ENCODE assay signal across 8 cellular contexts in the genomic region with DNA sequence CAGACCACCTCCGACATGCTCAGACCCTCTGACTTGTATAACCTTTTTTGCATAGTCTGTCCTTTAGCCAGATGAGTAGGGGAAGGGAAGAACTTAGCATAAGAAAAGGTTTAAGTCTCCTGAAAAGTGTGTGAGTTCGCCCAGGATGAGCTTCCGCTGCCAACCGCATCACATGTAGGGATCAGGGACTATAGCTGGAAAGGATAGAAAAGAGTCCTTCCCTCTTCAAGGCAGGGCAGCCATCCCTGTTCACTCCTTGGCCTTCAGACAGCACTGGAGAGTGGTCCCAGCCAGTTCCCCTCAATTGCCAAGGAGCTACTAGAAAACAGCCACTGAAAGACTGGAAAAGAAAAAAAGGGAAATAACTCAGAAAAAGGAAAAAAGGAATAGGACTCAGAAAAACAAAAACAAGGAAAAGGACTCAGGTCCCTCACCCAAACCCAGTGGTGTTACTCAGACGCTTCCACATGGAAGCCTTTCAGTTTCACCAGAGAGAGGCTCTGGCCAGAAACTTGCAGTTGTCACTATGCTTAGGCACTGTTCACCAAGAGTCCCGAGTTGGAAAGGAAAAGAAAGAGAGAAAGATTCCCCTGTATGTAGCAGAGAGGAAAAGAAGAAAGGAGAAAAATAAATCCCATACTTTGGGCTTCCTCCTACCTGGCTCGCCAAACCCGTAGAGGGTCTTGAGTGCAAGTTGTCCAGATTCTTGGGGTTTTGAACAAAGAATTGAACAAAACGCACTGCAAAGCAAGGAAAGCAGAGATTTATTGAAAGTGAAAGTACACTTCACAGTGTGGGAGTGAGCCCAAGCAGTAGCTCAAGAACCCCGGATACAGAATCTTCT. TPM values are rescaled to one million over a fixed set of nuclear protein-coding genes. Genes with fewer than 3 reads are reported as not detected.
DNase-seq lines count a peak whose midpoint lies in the region; FAIRE-seq and TF ChIP-seq lines count a peak whose summit lies in the region.

No MANE protein-coding gene starts in this region.

- H3K23ac ChIP-seq in H1 (ENCODE audit: insufficient read length) = no peak overlapping the region

- H2AFZ ChIP-seq in Karpas-422 (ENCODE audit: low read length) = peak overlapping the region; percentile 14; the same call in 1 of the 2 replicates
- no peak overlapping the region for H2AFZ ChIP-seq in H1 (ENCODE audit: low read length)

- H3K79me1 ChIP-seq in H1 (ENCODE audit: low read depth, low read length) = no peaks in the 10 kb centered on the region

- 89% methylated on average over 10 of the region's 10 CpGs; no CpG with 5 or more reads in 1 of the 2 experiments for WGBS in H1 (ENCODE audit: extremely low coverage in 1 of 2, insufficient coverage in 1 of 2, insufficient read length in 1 of 2, insufficient replicate concordance in 2 of 2, low coverage in 1 of 2, low lambda C conversion rate in 2 of 2, missing lambda C conversion rate in 1 of 2), 2 experiments

- POLR2A ChIA-PET in H1 (lab: Charles Lee; ENCODE audit: partially characterized antibody) = no interaction called here

- no peak overlapping the region for H2AK5ac ChIP-seq in H1 (ENCODE audit: low read depth, low read length)

- H3K79me2 ChIP-seq in Karpas-422 (ENCODE audit: low read length) = peaks cover 3% of the 10 kb centered on the region
- H3K79me2 ChIP-seq in H1 (ENCODE audit: control insufficient read depth in 1 of 2, insufficient read depth in 2 of 2, low read length in 2 of 2) = no peaks in the 10 kb centered on the region

- CTCF ChIA-PET in H1 (lab: Charles Lee; ENCODE audit: partially characterized antibody) = interaction anchor here (0.6 to 1.2 kb wide), 3 partner anchors 10 to 60 kb away, joined by 3 read pairs; no protein-coding TSS in a partner anchor

- no peak overlapping the region for H3K56ac ChIP-seq in H1 (replicated peaks; ENCODE audit: insufficient read length, low read depth, low read length)

- no peaks in the 10 kb centered on the region for H3K27me3 ChIP-seq in Karpas-422 (ENCODE audit: low read length)
- no peaks in the 10 kb centered on the region for H3K27me3 ChIP-seq in H1 (replicated peaks in 1 of 4; ENCODE audit: control insufficient read depth in 3 of 4, extremely low read depth in 1 of 4, insufficient read depth in 3 of 4, low read length in 3 of 4)

- H3K27ac ChIP-seq in Karpas-422 (ENCODE audit: low read length) (peak overlapping the region; percentile 51), H1 (ENCODE audit: low read depth, low read length) (no peak overlapping the region), skin epidermis (peak overlapping the region in 20 of 21 experiments; percentile 4 to 92 (median 66))

- H2BK120ac ChIP-seq in H1 (replicated peaks; ENCODE audit: low read depth, low read length) = no peak overlapping the region

- in situ Hi-C loops in G401 (cut with HindIII; ENCODE audit: low sequenced_read_pairs) = no loop called here

- H4K20me1 ChIP-seq in Karpas-422 (ENCODE audit: insufficient read depth, low read depth, low read length) (no peaks in the 10 kb centered on the region), H1 (replicated peaks in 1 of 2; ENCODE audit: control insufficient read depth in 1 of 2, insufficient read depth in 2 of 2, low read length in 2 of 2) (no peaks in the 10 kb centered on the region)

- H4K8ac ChIP-seq in H1 (ENCODE audit: extremely low read depth, insufficient read depth, low read length) = no peak overlapping the region

- H3K23me2 ChIP-seq in H1 (ENCODE audit: low read depth, low read length) = peaks cover 7% of the 10 kb centered on the region

- no peak overlapping the region for H2BK12ac ChIP-seq in H1 (ENCODE audit: low read depth, low read length)

- H3K4me1 ChIP-seq in ES-I3 (ENCODE audit: insufficient read depth, low read length) (peaks cover 10% of the 10 kb centered on the region; the same call in 1 of the 2 replicates), Karpas-422 (ENCODE audit: low read length) (peaks cover 40% of the 10 kb centered on the region), H1 (replicated peaks in 1 of 4; ENCODE audit: control insufficient read depth in 3 of 4, insufficient read depth in 4 of 4, low read length in 3 of 4) (peaks cover 0 to 5% (median 0%) of the 10 kb centered on the region in 4 experiments; a peak in 2 of 7 replicates)

- H3K18ac ChIP-seq in H1 (ENCODE audit: extremely low read depth, low read length) = no peak overlapping the region

- H3K36me3 ChIP-seq in ES-I3 (ENCODE audit: insufficient read depth, low read length) (no peaks in the 10 kb centered on the region), Karpas-422 (ENCODE audit: insufficient read depth, low read length) (no peaks in the 10 kb centered on the region), H1 (ENCODE audit: control insufficient read depth in 2 of 4, insufficient read depth in 4 of 4, low read length in 3 of 4) (no peaks in the 10 kb centered on the region)

- H3K4me3 ChIP-seq in Karpas-422 (ENCODE audit: low read length) (peak overlapping the region; percentile 53), H1 (ENCODE audit: extremely low read depth in 1 of 4, insufficient read depth in 2 of 4, low read depth in 3 of 4, low read length in 4 of 4) (no peak overlapping the region), skin epidermis (peak overlapping the region; percentile 21 to 41 (median 32))

- no peak for TF ChIP-seq POLR2A in H1 (IDR thresholded peaks at IDR 0.05; ENCODE audit: control extremely low read depth in 1 of 2, low read depth in 2 of 2, low read length in 2 of 2)

- no peak for TF ChIP-seq EP300 in H1 (IDR thresholded peaks at IDR 0.05; ENCODE audit: borderline replicate concordance in 1 of 2, low read depth in 2 of 2, low read length in 2 of 2)

- no peak for DNase-seq in Karpas-422
- no peak for DNase-seq in H1 (ENCODE audit: low read depth in 1 of 2, low spot score in 2 of 2)
- DNase-seq in KG1 (lab: John Stamatoyannopoulos, UW) = no peak
- no peak for DNase-seq in dermis blood vessel endothelial cell
- no peak for DNase-seq in COLO668 (lab: John Stamatoyannopoulos, UW; ENCODE audit: unreplicated experiment)
- DNase-seq in G401 (ENCODE audit: low spot score) = no peak

- TF ChIP-seq CTCF in H1 (IDR thresholded peaks at IDR 0.05; ENCODE audit: control extremely low read depth in 1 of 3, insufficient read depth in 1 of 3, low read depth in 1 of 3, low read length in 3 of 3) = no peak

- no peak overlapping the region for H2BK5ac ChIP-seq in H1 (ENCODE audit: low read depth, low read length)

- no peak overlapping the region for H2BK15ac ChIP-seq in H1 (ENCODE audit: low read length)

- FAIRE-seq in H1 (lab: Jason Lieb, UNC) = no peak

- no peak overlapping the region for H3K4ac ChIP-seq in H1 (replicated peaks; ENCODE audit: insufficient read length, low read depth, low read length)

- no peak overlapping the region for H3K14ac ChIP-seq in H1 (ENCODE audit: insufficient read length)

- H4K91ac ChIP-seq in H1 (replicated peaks; ENCODE audit: insufficient read length, low read length) = no peak overlapping the region

- no peak overlapping the region for H2BK20ac ChIP-seq in H1 (ENCODE audit: low read length)

- H3K4me2 ChIP-seq in Karpas-422 (ENCODE audit: low read depth, low read length, poor library complexity, severe bottlenecking) (peak overlapping the region; percentile 50), H1 (ENCODE audit: insufficient read depth in 1 of 2, low read depth in 2 of 2, low read length in 2 of 2) (no peak overlapping the region)

- H3K9me3 ChIP-seq in ES-I3 (ENCODE audit: control insufficient read depth, insufficient read depth, low read length) = no peaks in the 10 kb centered on the region
- H3K9me3 ChIP-seq in Karpas-422 (ENCODE audit: low read length) = no peaks in the 10 kb centered on the region
- H3K9me3 ChIP-seq in H1 (ENCODE audit: insufficient read depth in 2 of 2, low read depth in 1 of 2, low read length in 1 of 2) = no peaks in the 10 kb centered on the region; a peak in 1 of 4 replicates

- H3K9me2 ChIP-seq in Karpas-422 (replicated peaks; ENCODE audit: insufficient read depth, low read length) = no peaks in the 10 kb centered on the region

- no peak overlapping the region for H4K5ac ChIP-seq in H1 (ENCODE audit: insufficient read length, low read depth, low read length)

- no peak for TF ChIP-seq RAD21 in H1 (IDR thresholded peaks at IDR 0.05 in 1 of 2, conservative IDR thresholded peaks at IDR 0.05 in 1 of 2; ENCODE audit: low read depth in 2 of 2, low read length in 2 of 2)

- peak overlapping the region; percentile 13; the same call in 1 of the 2 replicates for H3K9ac ChIP-seq in ES-I3 (ENCODE audit: low read depth, low read length)
- peak overlapping the region; percentile 40 for H3K9ac ChIP-seq in Karpas-422 (ENCODE audit: low read length)
- H3K9ac ChIP-seq in H1 (replicated peaks in 1 of 4; ENCODE audit: extremely low read depth in 1 of 4, low read depth in 3 of 4, low read length in 3 of 4) = no peak overlapping the region

TF ChIP-seq in H1, 55 proteins besides CTCF, POLR2A, EP300 and RAD21:
- TF ChIP-seq SUZ12 (IDR thresholded peaks at IDR 0.05; ENCODE audit: low read length) (no peak), CHD2 (IDR thresholded peaks at IDR 0.05; ENCODE audit: low read length) (peak; percentile 61; the same call in 1 of the 2 replicates), NANOG (IDR thresholded peaks at IDR 0.05; ENCODE audit: insufficient read depth, low read depth, low read length, poor library complexity, severe bottlenecking) (no peak), EGR1 (IDR thresholded peaks at IDR 0.05; ENCODE audit: borderline replicate concordance, low read depth, low read length) (no peak), TBP (IDR thresholded peaks at IDR 0.05; ENCODE audit: low read depth, low read length) (no peak)

RNA-seq across cellular contexts. Expression of a gene that starts 5.6 kb away (rescaled TPM):
- 68.2 and 134 TPM in 2 replicates for total RNA-seq in Karpas-422 (2014; rRNA removed; shearing (Covaris generic); ENCODE audit: low replicate concordance)
- total RNA-seq in H1 (2021; fragmentation: NEBNext Ultra II Directional; extraction: Animal tissue kit (Norgen Biotek cat#: 25700)) = 93.3 and 101 TPM in 2 replicates
- 40.0 and 68.0 TPM in 2 replicates for polyA plus RNA-seq in H1 (2011; rRNA removed)
- polyA plus RNA-seq in H1 (2011; cell fraction: cytosol; rRNA removed) = 60.8 TPM
- polyA plus RNA-seq in H1 (2011; cell fraction: nucleus; rRNA removed) = 25.9 TPM
- polyA plus RNA-seq in H1 (2012, experiment 1 of 2) = 48.5 to 83.5 TPM (median 57.8 TPM) in 4 replicates
- polyA plus RNA-seq in H1 (2012, experiment 2 of 2) = 15.0 TPM
- 163 TPM for polyA plus RNA-seq in H1 (2013, experiment 1 of 2)
- 155 TPM for polyA plus RNA-seq in H1 (2013, experiment 2 of 2)
- polyA minus RNA-seq in H1 (2011; rRNA and poly(A)+ RNA removed) = 79.9 and 109 TPM in 2 replicates
- 59.3 TPM for polyA minus RNA-seq in H1 (2011; cell fraction: cytosol; rRNA and poly(A)+ RNA removed)
- 44.9 TPM for polyA minus RNA-seq in H1 (2011; cell fraction: nucleus; rRNA and poly(A)+ RNA removed)
- total RNA-seq in dermis blood vessel endothelial cell = 153 and 165 TPM in 2 replicates
- total RNA-seq in G401 (2014; rRNA removed; shearing (Covaris generic)) = 88.6 and 121 TPM in 2 replicates

Comparison
In these comparisons a context has a peak if more than half of its experiments do, and no peak if none do; other contexts are left out.
1. H3K9ac ChIP-seq: peak in ES-I3 (single experiment) and Karpas-422 (single experiment); none in H1 (0 of 4).
2. H3K4me3 ChIP-seq: peak in Karpas-422 (single experiment) and skin epidermis (7 of 7); none in H1 (0 of 4).